In genomic region chr14:60250318-60251035, GRCh38 we compare ENCODE assay signal across 8 cellular contexts. TPM values are rescaled to one million over a fixed set of nuclear protein-coding genes. Genes with fewer than 3 reads are reported as not detected.
DNase-seq lines count a peak whose midpoint lies in the region; ATAC-seq and TF ChIP-seq lines count a peak whose summit lies in the region.

No MANE protein-coding gene starts in this region.

- no peaks in the 10 kb centered on the region for H3K9me3 ChIP-seq in esophagus (ENCODE audit: control insufficient read depth in 2 of 2, insufficient read depth in 1 of 2, low read depth in 1 of 2, low read length in 1 of 2)

- DNase-seq in RWPE1 (ENCODE audit: low spot score) = peak; percentile 18
- no peak for DNase-seq in osteocyte (ENCODE audit: extremely low spot score, unreplicated experiment)
- no peak for DNase-seq in activated CD4-positive, alpha-beta T cell treated with anti-CD3 and anti-CD28 coated beads for 1 hour

- H3K4me3 ChIP-seq in ACC112 (ENCODE audit: low read depth, low read length) (peak overlapping the region; percentile 80), GM08714 (ENCODE audit: low read length) (peak overlapping the region; percentile 100), esophagus (ENCODE audit: low read depth in 1 of 2, low read length in 2 of 2) (peak overlapping the region; percentile 86 to 94)

- peak overlapping the region; percentile 71 for H3K27ac Mint-ChIP-seq in osteocyte (ENCODE audit: unreplicated experiment)

- H3K79me2 ChIP-seq in ACC112 (ENCODE audit: control insufficient read depth, insufficient read depth, low read length, unreplicated experiment) = peaks cover 54% of the 10 kb centered on the region

- peak overlapping the region; percentile 7 for H2AFZ ChIP-seq in ACC112 (ENCODE audit: low read length, unreplicated experiment)

- H3K4me1 ChIP-seq in ACC112 (ENCODE audit: control insufficient read depth, insufficient read depth, low read length, unreplicated experiment) (peaks cover 20% of the 10 kb centered on the region), esophagus (ENCODE audit: control insufficient read depth in 2 of 2, insufficient read depth in 2 of 2, low read length in 1 of 2) (no peaks in the 10 kb centered on the region)

- H3K4me3 Mint-ChIP-seq in osteocyte (ENCODE audit: unreplicated experiment) = peak overlapping the region; percentile 82

- H3K27ac ChIP-seq in ACC112 (ENCODE audit: low read depth, low read length) (peak overlapping the region; percentile 6; the same call in 1 of the 2 replicates), RWPE1 (peak overlapping the region; percentile 96), esophagus (ENCODE audit: low read depth in 2 of 2, low read length in 1 of 2) (no peak overlapping the region)

- no peaks in the 10 kb centered on the region for H3K36me3 Mint-ChIP-seq in osteocyte (ENCODE audit: unreplicated experiment)

- no peaks in the 10 kb centered on the region for H3K36me3 ChIP-seq in ACC112 (ENCODE audit: insufficient read depth, low read length)
- H3K36me3 ChIP-seq in esophagus (ENCODE audit: control insufficient read depth in 2 of 2, insufficient read depth in 2 of 2, low read length in 1 of 2) = no peaks in the 10 kb centered on the region

- H3K27me3 Mint-ChIP-seq in osteocyte (ENCODE audit: unreplicated experiment) = no peaks in the 10 kb centered on the region

- no peaks in the 10 kb centered on the region for H3K27me3 ChIP-seq in ACC112 (ENCODE audit: insufficient read depth, low read length)
- H3K27me3 ChIP-seq in esophagus (ENCODE audit: control insufficient read depth in 1 of 2, insufficient read depth in 2 of 2, low read length in 2 of 2) = no peaks in the 10 kb centered on the region

- 20 to 22% methylated on average over 6 of the region's 6 CpGs for WGBS in esophagus, 2 donors

- ATAC-seq in HG02981 (IDR thresholded peaks at IDR 0.05; ENCODE audit: unreplicated experiment) (no peak), GM18498 (IDR thresholded peaks at IDR 0.05; ENCODE audit: unreplicated experiment) (no peak)

- CTCF ChIA-PET in RWPE1 (lab: Yijun Ruan, JAX) = interaction anchor here (0.6 kb wide), 1 partner anchor 21 kb away, joined by 4 read pairs; no protein-coding TSS in a partner anchor

- POLR2A ChIA-PET in RWPE1 (lab: Yijun Ruan, JAX; ENCODE audit: low non-redundant PET) = interaction anchor here (0.7 kb wide), 1 partner anchor 9 kb away, joined by 3 read pairs; no protein-coding TSS in a partner anchor

- no peaks in the 10 kb centered on the region for H3K9me3 Mint-ChIP-seq in osteocyte (ENCODE audit: unreplicated experiment)

- H3K4me1 Mint-ChIP-seq in osteocyte (ENCODE audit: unreplicated experiment) = peaks cover 48% of the 10 kb centered on the region

- TF ChIP-seq CTCF in RWPE1 (conservative IDR thresholded peaks at IDR 0.05; ENCODE audit: low read depth) (no peak), osteocyte (IDR thresholded peaks at IDR 0.05) (no peak)

RNA-seq across cellular contexts. Expression of gene PPM1A, which starts 1.5 kb away (rescaled TPM):
- polyA plus RNA-seq in esophagus = 10 to 100 TPM; 21.3 to 25.4 TPM
- 44.5 and 45.2 TPM in 2 replicates for total RNA-seq in osteocyte

Comparison
In these comparisons a context has a peak if more than half of its experiments do, and no peak if none do; other contexts are left out.
1. H3K27ac ChIP-seq: peak in ACC112 (single experiment) and RWPE1 (single experiment); none in esophagus (0 of 2).
2. Peak in every context shown above with its lines, with median percentiles within 50 percentile points of each other: H3K4me3 ChIP-seq.